In genomic region chr5:143142596-143143435, GRCh38 we compare ENCODE assay signal across 11 cellular contexts.
DNase-seq lines count a peak whose midpoint lies in the region; ATAC-seq and TF ChIP-seq lines count a peak whose summit lies in the region.
"Had no signal": no experiment of that assay in that cellular context is flagged by ENCODE, and none has a peak within 500 bp of the region (broad histone marks: within the 10 kb centered on the region; RNA-seq: fewer than 3 reads in every experiment).

No MANE protein-coding gene starts in this region.

- DNase-seq in AG10803 (ENCODE audit: low read depth) (peak; percentile 48), NCI-H2196 (lab: John Stamatoyannopoulos, UW; ENCODE audit: unreplicated experiment) (peak; percentile 48), cerebellar cortex (ENCODE audit: low spot score) (peak; percentile 73), pons (ENCODE audit: low spot score) (no peak), DMS53 treated with DMSO at 0.1 percent for 48 hours (lab: John Stamatoyannopoulos, UW; ENCODE audit: unreplicated experiment) (no peak)
- DNase-seq in activated naive CD4-positive, alpha-beta T cell treated with Interleukin-2 at 50 U/mL for 16 hours = no peak
- DNase-seq: activated gamma-delta T cell treated with Interleukin-2 at 50 U/mL for 16 hours; stimulated activated CD4-positive, alpha-beta T cell treated with anti-CD3 and anti-CD28 coated beads, Interleukin-4, amount 100 ng/mL, for 24 hours had no signal

- H3K9ac ChIP-seq in muscle layer of colon (ENCODE audit: low read length) = no peak overlapping the region

- no peak overlapping the region for H3K4me3 ChIP-seq in AG10803 (ENCODE audit: low read length)
- no peak overlapping the region for H3K4me3 ChIP-seq in muscle layer of colon (ENCODE audit: low read depth in 1 of 2, low read length in 2 of 2)

- H3K36me3 ChIP-seq in muscle layer of colon (ENCODE audit: insufficient read depth, low read length) = peaks cover 2% of the 10 kb centered on the region

- peak overlapping the region; percentile 18 for H3K27ac ChIP-seq in muscle layer of colon (ENCODE audit: low read depth, low read length)

- no peaks in the 10 kb centered on the region for H3K9me3 ChIP-seq in muscle layer of colon (ENCODE audit: low read length)

- peaks cover 37% of the 10 kb centered on the region for H3K4me1 ChIP-seq in muscle layer of colon (ENCODE audit: insufficient read depth, low read length)

- TF ChIP-seq CTCF in AG10803 (conservative IDR thresholded peaks at IDR 0.05; ENCODE audit: low read length) = no peak

- no peak for ATAC-seq in HG03571 (IDR thresholded peaks at IDR 0.05; ENCODE audit: unreplicated experiment)
- ATAC-seq: Panc1 had no signal

- H3K27me3 ChIP-seq in muscle layer of colon (ENCODE audit: control insufficient read depth in 1 of 2, insufficient read depth in 2 of 2, low read length in 2 of 2) = no peaks in the 10 kb centered on the region

Comparison
In these comparisons a context has a peak if more than half of its experiments do, and no peak if none do; other contexts are left out.
1. DNase-seq: peak in AG10803 (single experiment), NCI-H2196 (single experiment) and cerebellar cortex (single experiment); none in pons (single experiment), activated naive CD4-positive, alpha-beta T cell treated with Interleukin-2 at 50 U/mL for 16 hours (single experiment) and DMS53 treated with DMSO at 0.1 percent for 48 hours (single experiment).